Comparison of ENCODE assay signal across 13 cellular contexts in the genomic region with DNA sequence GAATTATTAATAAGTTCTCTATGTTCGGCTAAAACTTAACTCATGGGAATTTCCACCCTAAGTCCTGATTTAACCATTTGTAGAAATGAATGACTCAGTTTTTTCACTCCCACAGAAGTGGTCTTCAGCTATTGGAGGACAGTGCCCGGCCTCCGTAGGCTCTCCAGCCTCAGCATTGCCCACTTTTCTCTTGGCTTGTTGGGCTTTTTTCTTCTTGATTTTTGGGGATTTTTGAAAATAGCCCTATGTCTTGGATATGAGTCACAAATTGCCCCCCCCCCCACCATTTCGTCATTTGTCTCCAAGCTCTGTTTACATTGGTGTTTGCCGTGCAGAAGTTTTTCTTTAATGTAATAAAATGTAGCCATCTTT.
DNase-seq lines count a peak whose midpoint lies in the region; ATAC-seq and TF ChIP-seq lines count a peak whose summit lies in the region.
"Had no signal": no experiment of that assay in that cellular context is flagged by ENCODE, and none has a peak within 500 bp of the region (broad histone marks: within the 10 kb centered on the region; RNA-seq: fewer than 3 reads in every experiment).

No MANE protein-coding gene starts in this region.

- 94% methylated on average over 5 of the region's 5 CpGs for WGBS in mammary epithelial cell (ENCODE audit: low coverage, missing lambda C conversion rate)
- WGBS in spleen, 5 donors, result 57 to 74% (median 65%) methylated on average over 5 of the region's 5 CpGs

- H3K9ac ChIP-seq in mammary epithelial cell (ENCODE audit: insufficient read depth, low read length), result no peak overlapping the region
- H3K9ac ChIP-seq in PC-3 (ENCODE audit: low read length), result no peak overlapping the region
- H3K9ac ChIP-seq: BLaER1 had no signal

- H3K27me3 Mint-ChIP-seq in MCF 10A (ENCODE audit: insufficient read depth, unreplicated experiment), result no peaks in the 10 kb centered on the region
- no peaks in the 10 kb centered on the region for H3K27me3 Mint-ChIP-seq in effector memory CD8-positive, alpha-beta T cell

- no peaks in the 10 kb centered on the region for H3F3A ChIP-seq in PC-3 (ENCODE audit: low read length, unreplicated experiment)

- H3K9me2 ChIP-seq in PC-3 (replicated peaks; ENCODE audit: low read length), result no peaks in the 10 kb centered on the region

- dilution Hi-C loops in mammary epithelial cell (cut with HindIII; ENCODE audit: low sequenced_read_pairs), result no loop called here

- H3K4me2 ChIP-seq in mammary epithelial cell (ENCODE audit: insufficient read depth, low read depth, low read length) (no peak overlapping the region), PC-3 (ENCODE audit: low read length) (peak overlapping the region; percentile 25; the same call in 1 of the 2 replicates)
- H3K4me2 ChIP-seq: BLaER1 had no signal

- in situ Hi-C loops in mammary epithelial cell (cut with MboI; ENCODE audit: low sequenced_read_pairs in 2 of 2), result no loop called here

- intact Hi-C loops in MCF 10A (cut with micrococcal nuclease) (no loop called here), mammary epithelial cell (cut with micrococcal nuclease) (no loop called here), PC-3 (cut with micrococcal nuclease) (no loop called here), spleen (cut with DNase I; ENCODE audit: low total_unique reads) (loop anchor here (10.0 kb wide), 1 partner anchor 72 kb away; no protein-coding TSS in a partner anchor)

- CTCF ChIA-PET in MCF 10A (lab: Yijun Ruan, JAX), result interaction anchor here (0.5 to 2.1 kb wide), 5 partner anchors 69 to 243 kb away, joined by 3 to 16 read pairs (median 3); partner anchors contain the start of gene SF3B2
- CTCF ChIA-PET in mammary epithelial cell (lab: Charles Lee; ENCODE audit: low non-redundant PET), result interaction anchor here (0.6 kb wide), 2 partner anchors 100 to 239 kb away, joined by 3 to 4 read pairs; no protein-coding TSS in a partner anchor
- CTCF ChIA-PET in PC-3 (lab: Charles Lee), result interaction anchor here (0.6 kb wide), 1 partner anchor 42 kb away, joined by 6 read pairs; no protein-coding TSS in a partner anchor

- TF ChIP-seq POLR2A in spleen (IDR thresholded peaks at IDR 0.05), result no peak

- peaks cover 22% of the 10 kb centered on the region for H3K4me1 Mint-ChIP-seq in MCF 10A (ENCODE audit: insufficient read depth, unreplicated experiment)
- peaks cover 20 to 36% of the 10 kb centered on the region in 2 donors for H3K4me1 Mint-ChIP-seq in effector memory CD8-positive, alpha-beta T cell (ENCODE audit: low read depth in 2 of 2)

- H3K36me3 Mint-ChIP-seq in MCF 10A (ENCODE audit: insufficient read depth, unreplicated experiment), result peaks cover 6% of the 10 kb centered on the region
- peaks cover 7% of the 10 kb centered on the region for H3K36me3 Mint-ChIP-seq in effector memory CD8-positive, alpha-beta T cell (ENCODE audit: insufficient read depth)

- H4K20me1 ChIP-seq in mammary epithelial cell (ENCODE audit: insufficient read depth, low read length) (no peaks in the 10 kb centered on the region), PC-3 (ENCODE audit: low read length) (no peaks in the 10 kb centered on the region)

- BruUV-seq in MCF 10A (replicated peaks; lab: Mats Ljungman, UMichigan) (no TSS peak), mammary epithelial cell (replicated peaks; lab: Mats Ljungman, UMichigan) (no TSS peak), PC-3 (replicated peaks; lab: Mats Ljungman, UMichigan) (no TSS peak)

- no peak for TF ChIP-seq CTCF in MCF 10A (IDR thresholded peaks at IDR 0.05; ENCODE audit: unreplicated experiment)
- TF ChIP-seq CTCF in mammary epithelial cell (conservative IDR thresholded peaks at IDR 0.05 in 1 of 2, IDR thresholded peaks at IDR 0.05 in 1 of 2; ENCODE audit: extremely low read depth in 1 of 2, insufficient read depth in 1 of 2, low read depth in 1 of 2, low read length in 2 of 2), result no peak
- TF ChIP-seq CTCF in PC-3 (conservative IDR thresholded peaks at IDR 0.05; ENCODE audit: low read depth, low read length), result no peak
- TF ChIP-seq CTCF in spleen (IDR thresholded peaks at IDR 0.05 in 8 of 11, conservative IDR thresholded peaks at IDR 0.05 in 3 of 11), result no peak
- no peak for TF ChIP-seq CTCF in BE2C (IDR thresholded peaks at IDR 0.05; ENCODE audit: low read depth, low read length)

- no peaks in the 10 kb centered on the region for H3K4me1 ChIP-seq in mammary epithelial cell (ENCODE audit: insufficient read depth, low read length)
- peaks cover 16% of the 10 kb centered on the region for H3K4me1 ChIP-seq in PC-3 (ENCODE audit: insufficient read depth, low read length)
- H3K4me1 ChIP-seq in spleen, result peaks cover 6 to 94% (median 49%) of the 10 kb centered on the region in 6 donors
- H3K4me1 ChIP-seq in BE2C, result no peaks in the 10 kb centered on the region; the same call in none of the 2 replicates

- no peak overlapping the region for H3K4me3 Mint-ChIP-seq in MCF 10A (ENCODE audit: unreplicated experiment)
- H3K4me3 Mint-ChIP-seq in effector memory CD8-positive, alpha-beta T cell, result no peak overlapping the region

- H3K4me3 ChIP-seq in mammary epithelial cell (replicated peaks in 1 of 3; ENCODE audit: insufficient read depth in 1 of 3, low read depth in 2 of 3, low read length in 3 of 3) (no peak overlapping the region), PC-3 (ENCODE audit: low read length) (no peak overlapping the region), spleen (no peak overlapping the region), BE2C (ENCODE audit: low read depth, low read length) (no peak overlapping the region)
- H3K4me3 ChIP-seq: BLaER1, mucosa of descending colon, sigmoid colon had no signal

- POLR2A ChIA-PET in MCF 10A (lab: Yijun Ruan, JAX) (interaction anchor here (0.7 to 1.1 kb wide), 6 partner anchors 8 to 427 kb away, joined by 3 to 6 read pairs (median 4); partner anchors contain the start of gene PACS1), PC-3 (lab: Charles Lee; ENCODE audit: unreplicated experiment) (interaction anchor here (0.6 to 0.7 kb wide), 2 partner anchors 178 to 196 kb away, joined by 4 to 10 read pairs; no protein-coding TSS in a partner anchor)

- H3K27ac ChIP-seq in mammary epithelial cell (ENCODE audit: insufficient read depth, low read depth, low read length) (no peak overlapping the region), PC-3 (ENCODE audit: low read length) (peak overlapping the region; percentile 3; the same call in 1 of the 2 replicates), spleen (peak overlapping the region in 7 of 8 donors; percentile 1 to 54 (median 32))
- H3K27ac ChIP-seq: BLaER1, HL-60, sigmoid colon had no signal

- no peaks in the 10 kb centered on the region for H3K9me3 Mint-ChIP-seq in MCF 10A (ENCODE audit: unreplicated experiment)
- H3K9me3 Mint-ChIP-seq in effector memory CD8-positive, alpha-beta T cell, result no peaks in the 10 kb centered on the region
- H3K9me3 Mint-ChIP-seq: activated T-helper 2 cell treated with anti-CD3 and anti-CD28 coated beads, Interferon-gamma antibody, Interleukin-2, Interleukin-4, amounts not matched to agents 10 μg/mL and 5 μg/mL and 100 μg/mL, durations not matched to agents 14 hours and 24 hours and 36 hours had no signal

- H3K27ac Mint-ChIP-seq in MCF 10A (ENCODE audit: low read depth, unreplicated experiment), result no peak overlapping the region
- H3K27ac Mint-ChIP-seq in effector memory CD8-positive, alpha-beta T cell, result peak overlapping the region; percentile 26 to 86
- H3K27ac Mint-ChIP-seq: activated T-helper 2 cell treated with anti-CD3 and anti-CD28 coated beads, Interferon-gamma antibody, Interleukin-2, Interleukin-4, amounts not matched to agents 10 μg/mL and 5 μg/mL and 100 μg/mL, durations not matched to agents 14 hours and 24 hours and 36 hours had no signal

- H3K27me3 ChIP-seq in mammary epithelial cell (ENCODE audit: insufficient read depth, low read length), result no peaks in the 10 kb centered on the region
- no peaks in the 10 kb centered on the region for H3K27me3 ChIP-seq in PC-3 (ENCODE audit: low read length)
- no peaks in the 10 kb centered on the region for H3K27me3 ChIP-seq in spleen (replicated peaks in 1 of 7)
- H3K27me3 ChIP-seq in BE2C, result no peaks in the 10 kb centered on the region
- H3K27me3 ChIP-seq: BLaER1, sigmoid colon had no signal

- ATAC-seq in PC-3, result 0 out of 2 replicates have a peak, but pooled peaks have one; percentile 9
- ATAC-seq in effector memory CD8-positive, alpha-beta T cell (replicated peaks), result no peak

- H3K9me3 ChIP-seq in mammary epithelial cell (replicated peaks; ENCODE audit: insufficient read depth, low read length) (no peaks in the 10 kb centered on the region), PC-3 (ENCODE audit: low read length) (no peaks in the 10 kb centered on the region), spleen (no peaks in the 10 kb centered on the region), BE2C (no peaks in the 10 kb centered on the region)
- H3K9me3 ChIP-seq: BLaER1, mucosa of descending colon, sigmoid colon had no signal

- DNase-seq in MCF 10A (ENCODE audit: unreplicated experiment), result peak; percentile 55
- DNase-seq in mammary epithelial cell, result no peak
- peak; percentile 40 for DNase-seq in PC-3
- DNase-seq in effector memory CD8-positive, alpha-beta T cell, result no peak
- DNase-seq in spleen, result no peak
- no peak for DNase-seq in BE2C
- DNase-seq in NCI-H69 (lab: John Stamatoyannopoulos, UW), result no peak
- no peak for DNase-seq in central memory CD4-positive, alpha-beta T cell
- DNase-seq: mucosa of descending colon, sigmoid colon had no signal

- no peaks in the 10 kb centered on the region for H3K36me3 ChIP-seq in mammary epithelial cell (ENCODE audit: insufficient read depth, low read length)
- H3K36me3 ChIP-seq in PC-3 (ENCODE audit: low read depth, low read length), result no peaks in the 10 kb centered on the region
- H3K36me3 ChIP-seq in spleen, result no peaks in the 10 kb centered on the region
- H3K36me3 ChIP-seq in BE2C, result no peaks in the 10 kb centered on the region
- H3K36me3 ChIP-seq: BLaER1, sigmoid colon had no signal

- H3K79me2 ChIP-seq in mammary epithelial cell (ENCODE audit: insufficient read depth, low read length) (peaks cover 26% of the 10 kb centered on the region), PC-3 (ENCODE audit: low read length) (peaks cover 22% of the 10 kb centered on the region)

- no peak overlapping the region for H2AFZ ChIP-seq in mammary epithelial cell (ENCODE audit: low read depth, low read length)
- H2AFZ ChIP-seq in PC-3 (ENCODE audit: low read length), result no peak overlapping the region

Comparison
In these comparisons a context has a peak if more than half of its experiments do, and no peak if none do; other contexts are left out.
1. DNase-seq: peak in MCF 10A (single experiment) and PC-3 (single experiment); none in mammary epithelial cell (single experiment), effector memory CD8-positive, alpha-beta T cell (0 of 3), spleen (single experiment), BE2C (single experiment), NCI-H69 (single experiment) and central memory CD4-positive, alpha-beta T cell (single experiment).